In the genomic region with DNA sequence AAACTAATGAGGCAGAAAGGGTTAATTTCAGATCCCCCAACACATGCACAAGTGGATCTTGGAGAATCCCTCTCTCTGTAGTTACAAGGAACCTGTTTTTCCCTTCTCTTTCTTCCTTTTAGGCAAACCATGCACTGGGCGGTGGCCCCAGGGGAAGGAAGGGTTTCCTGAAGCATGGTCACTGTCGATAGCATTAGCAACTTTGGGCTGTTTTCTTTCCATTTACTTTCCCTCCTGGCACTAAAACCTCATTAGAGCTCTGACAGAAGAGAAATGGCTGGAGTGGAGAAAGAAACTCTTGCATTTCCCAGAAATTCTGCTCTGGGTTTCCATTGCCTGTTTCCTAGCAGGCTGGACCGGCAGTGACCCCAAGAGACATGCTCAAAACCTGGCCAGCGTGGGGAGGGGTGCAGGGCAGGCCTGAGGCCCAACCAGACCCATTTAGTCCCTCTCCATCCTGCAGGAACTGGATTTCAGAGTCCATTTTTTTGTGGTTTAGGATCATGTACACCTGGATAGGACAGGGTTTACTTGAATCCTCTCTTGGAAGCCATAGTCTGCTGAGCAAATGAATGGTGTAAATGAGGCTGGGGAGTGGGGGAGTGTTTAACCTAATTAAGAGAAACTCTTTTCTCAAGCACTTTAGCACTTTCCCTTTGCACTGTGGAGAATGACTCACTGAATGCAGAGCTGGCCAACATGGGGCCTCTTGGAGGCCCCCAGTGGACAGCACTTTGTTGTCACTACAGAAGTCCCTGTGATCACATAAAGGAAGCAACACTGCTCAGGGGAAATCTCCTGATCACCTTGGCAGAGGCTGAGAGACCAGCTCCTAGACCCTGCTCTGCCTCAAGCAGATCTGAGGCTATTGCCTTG, we compare ENCODE assay signal across 26 cellular contexts.
DNase-seq lines count a peak whose midpoint lies in the region; ATAC-seq and TF ChIP-seq lines count a peak whose summit lies in the region.
"Had no signal": no experiment of that assay in that cellular context is flagged by ENCODE, and none has a peak within 500 bp of the region (broad histone marks: within the 10 kb centered on the region; RNA-seq: fewer than 3 reads in every experiment).

No MANE protein-coding gene starts in this region.

- ATAC-seq in left ventricle myocardium superior, result peak; percentile 20
- ATAC-seq in left lung, result peak; percentile 34
- no peak for ATAC-seq in GM19395 (IDR thresholded peaks at IDR 0.05; ENCODE audit: unreplicated experiment)
- ATAC-seq: activated CD8-positive, alpha-beta T cell treated with anti-CD3 and anti-CD28 coated beads for 36 hours; left colon; sciatic nerve; stimulated activated memory B cell treated with anti-CD40 and anti-IgM and Interleukin-4, amounts not matched to agents 10 μg/mL and 1 μg/mL and 100 μg/mL, for 72 hours had no signal

- no peaks in the 10 kb centered on the region for H3K9me3 ChIP-seq in right atrium auricular region
- no peaks in the 10 kb centered on the region for H3K9me3 ChIP-seq in left lung
- H3K9me3 ChIP-seq: neutrophil, suprapubic skin had no signal

- intact Hi-C loops in left ventricle myocardium superior (cut with micrococcal nuclease) (no loop called here), left lung (cut with DNase I) (no loop called here)

- H3K4me3 ChIP-seq in right atrium auricular region, result no peak overlapping the region
- no peak overlapping the region for H3K4me3 ChIP-seq in left lung
- H3K4me3 ChIP-seq: GM23248, SK-N-MC, suprapubic skin had no signal

- TF ChIP-seq CTCF in right atrium auricular region (IDR thresholded peaks at IDR 0.05), result no peak
- no peak for TF ChIP-seq CTCF in left lung (IDR thresholded peaks at IDR 0.05)

- H3K4me1 ChIP-seq in right atrium auricular region (no peaks in the 10 kb centered on the region), left lung (no peaks in the 10 kb centered on the region)
- H3K4me1 ChIP-seq: suprapubic skin had no signal

- H3K27me3 ChIP-seq in right atrium auricular region, result no peaks in the 10 kb centered on the region
- peaks cover 0 to 16% of the 10 kb centered on the region in 2 donors for H3K27me3 ChIP-seq in left lung

- no peak overlapping the region for H3K27ac ChIP-seq in right atrium auricular region
- peak overlapping the region; percentile 63 for H3K27ac ChIP-seq in caudate nucleus (ENCODE audit: low read depth, low read length)
- H3K27ac ChIP-seq in left lung, result no peak overlapping the region
- H3K27ac ChIP-seq: 22Rv1, GM23248, HL-60, neutrophil, SK-N-MC, suprapubic skin had no signal

- no peaks in the 10 kb centered on the region for H3K36me3 ChIP-seq in right atrium auricular region
- H3K36me3 ChIP-seq in left lung, result no peaks in the 10 kb centered on the region
- H3K36me3 ChIP-seq: neutrophil, suprapubic skin had no signal

- DNase-seq in left ventricle myocardium superior (no peak), right atrium auricular region (ENCODE audit: low spot score) (no peak), caudate nucleus (lab: John Stamatoyannopoulos, UW) (peak in 31 of 61 donors; percentile 1 to 62 (median 11)), left lung (no peak), NCI-H526 (lab: John Stamatoyannopoulos, UW) (no peak), DMS153 (lab: John Stamatoyannopoulos, UW) (no peak), NK-92 (lab: John Stamatoyannopoulos, UW; ENCODE audit: unreplicated experiment) (no peak)
- DNase-seq: activated CD8-positive, alpha-beta T cell treated with anti-CD3 and anti-CD28 coated beads for 36 hours; activated naive CD8-positive, alpha-beta T cell treated with anti-CD3 and anti-CD28 coated beads for 36 hours; cerebellar nuclear complex; GM23248; Karpas-422; mesenchymal stem cell; NCI-H1694; NCI-H2171; NCI-H510A treated with DMSO at 0.1 percent for 48 hours; stimulated activated CD4-positive, alpha-beta T cell treated with anti-CD3 and anti-CD28 coated beads, Interleukin-4, amount 100 ng/mL, for 24 hours had no signal

Comparison
In these comparisons a context has a peak if more than half of its experiments do, and no peak if none do; other contexts are left out.
1. DNase-seq: peak in caudate nucleus (31 of 61); none in left ventricle myocardium superior (single experiment), right atrium auricular region (single experiment), left lung (0 of 2), NCI-H526 (0 of 2), DMS153 (single experiment) and NK-92 (single experiment).